Comparison of ENCODE assay signal across 8 cellular contexts in genomic region chr6:161274488-161274858, GRCh38. TPM values are rescaled to one million over a fixed set of nuclear protein-coding genes. Genes with fewer than 3 reads are reported as not detected.
DNase-seq lines count a peak whose midpoint lies in the region; ATAC-seq, FAIRE-seq and TF ChIP-seq lines count a peak whose summit lies in the region.

No MANE protein-coding gene starts in this region.

- H3K79me2 ChIP-seq in PC-3 (ENCODE audit: low read length), result peaks cover 26% of the 10 kb centered on the region

- no peak for ATAC-seq in PC-3
- ATAC-seq in psoas muscle, result peak in 1 of 4 donors; percentile 17
- ATAC-seq in GM21360 (IDR thresholded peaks at IDR 0.05; ENCODE audit: unreplicated experiment), result no peak
- no peak for ATAC-seq in HG03039 (IDR thresholded peaks at IDR 0.05; ENCODE audit: unreplicated experiment)

- H2AFZ ChIP-seq in PC-3 (ENCODE audit: low read length), result peak overlapping the region; percentile 78

- DNase-seq in GM12865 (ENCODE audit: low read depth) (no peak), PC-3 (no peak), esophagus squamous epithelium (lab: John Stamatoyannopoulos, UW) (no peak), psoas muscle (no peak), small intestine (no peak)
- DNase-seq in activated CD4-positive, alpha-beta T cell treated with anti-CD3 and anti-CD28 coated beads, Interleukin-2, amount 50 U/mL, for 48 hours, result no peak

- no peaks in the 10 kb centered on the region for H3F3A ChIP-seq in PC-3 (ENCODE audit: low read length, unreplicated experiment)

- POLR2A ChIA-PET in PC-3 (lab: Charles Lee; ENCODE audit: unreplicated experiment), result interaction anchor here (0.5 to 0.7 kb wide), 7 partner anchors 22 to 1581 kb away, joined by 3 to 6 read pairs (median 4); no protein-coding TSS in a partner anchor

- intact Hi-C loops in PC-3 (cut with micrococcal nuclease), result loop anchor here (5.0 to 10.0 kb wide), 4 partner anchors 47 to 280 kb away; partner anchors contain the start of gene MAP3K4
- intact Hi-C loops in esophagus squamous epithelium (cut with DNase I), result no loop called here
- intact Hi-C loops in psoas muscle (cut with DNase I), result no loop called here

- no peaks in the 10 kb centered on the region for H3K9me2 ChIP-seq in PC-3 (replicated peaks; ENCODE audit: low read length)

- TF ChIP-seq POLR2A in esophagus squamous epithelium (IDR thresholded peaks at IDR 0.05), result no peak

- H3K4me1 ChIP-seq in PC-3 (ENCODE audit: insufficient read depth, low read length) (peaks cover 29% of the 10 kb centered on the region), esophagus squamous epithelium (peaks cover 0 to 27% (median 10%) of the 10 kb centered on the region in 3 donors), psoas muscle (no peaks in the 10 kb centered on the region), small intestine (ENCODE audit: control insufficient read depth in 2 of 2, insufficient read depth in 1 of 2, low read depth in 1 of 2, low read length in 1 of 2) (peaks cover 0 to 4% of the 10 kb centered on the region in 2 donors)

- H3K4me3 ChIP-seq in GM12865 (ENCODE audit: low read depth, low read length) (peak overlapping the region; percentile 67), PC-3 (ENCODE audit: low read length) (peak overlapping the region; percentile 85), esophagus squamous epithelium (peak overlapping the region; percentile 52 to 66 (median 65)), psoas muscle (peak overlapping the region; percentile 62), small intestine (ENCODE audit: low read depth in 1 of 2, low read length in 2 of 2) (no peak overlapping the region)

- no peaks in the 10 kb centered on the region for H3K36me3 ChIP-seq in PC-3 (ENCODE audit: low read depth, low read length)
- no peaks in the 10 kb centered on the region for H3K36me3 ChIP-seq in esophagus squamous epithelium
- H3K36me3 ChIP-seq in psoas muscle (ENCODE audit: insufficient read depth in 1 of 2, low read depth in 1 of 2), result no peaks in the 10 kb centered on the region
- no peaks in the 10 kb centered on the region for H3K36me3 ChIP-seq in small intestine (ENCODE audit: control insufficient read depth in 2 of 2, insufficient read depth in 2 of 2, low read length in 2 of 2)

- 3 to 13% methylated on average over 7 to 8 of the region's 8 CpGs for WGBS in esophagus squamous epithelium, 2 donors
- WGBS in psoas muscle, 3 donors, result 2 to 7% (median 5%) methylated on average over 8 of the region's 8 CpGs
- 12 to 17% (median 17%) methylated on average over 8 of the region's 8 CpGs for WGBS in small intestine, 3 donors

- TF ChIP-seq CTCF in GM12865 (IDR thresholded peaks at IDR 0.05; ENCODE audit: insufficient read depth, low read depth, low read length, missing control alignments), result no peak
- no peak for TF ChIP-seq CTCF in PC-3 (conservative IDR thresholded peaks at IDR 0.05; ENCODE audit: low read depth, low read length)
- TF ChIP-seq CTCF in esophagus squamous epithelium (IDR thresholded peaks at IDR 0.05), result no peak
- TF ChIP-seq CTCF in psoas muscle (IDR thresholded peaks at IDR 0.05), result no peak

- CTCF ChIA-PET in PC-3 (lab: Charles Lee), result interaction anchor here (0.9 kb wide), 1 partner anchor 97 kb away, joined by 4 read pairs; no protein-coding TSS in a partner anchor

- H3K27ac ChIP-seq in PC-3 (ENCODE audit: low read length) (peak overlapping the region; percentile 66), esophagus squamous epithelium (peak overlapping the region; percentile 63 to 85 (median 80)), psoas muscle (peak overlapping the region; percentile 44), small intestine (ENCODE audit: low read depth in 1 of 2, low read length in 1 of 2) (peak overlapping the region in 1 of 2 donors; percentile 75)

- no TSS peak for BruUV-seq in PC-3 (replicated peaks; lab: Mats Ljungman, UMichigan)

- H3K27me3 ChIP-seq in PC-3 (ENCODE audit: low read length) (no peaks in the 10 kb centered on the region), esophagus squamous epithelium (no peaks in the 10 kb centered on the region), psoas muscle (ENCODE audit: insufficient read depth in 3 of 3, low read length in 2 of 3) (peaks cover 0 to 16% (median 0%) of the 10 kb centered on the region in 3 donors), small intestine (ENCODE audit: control insufficient read depth in 2 of 2, insufficient read depth in 2 of 2, low read length in 2 of 2) (no peaks in the 10 kb centered on the region)

- no peak for FAIRE-seq in small intestine (lab: Jason Lieb, UNC)

- peak overlapping the region; percentile 69 for H3K9ac ChIP-seq in PC-3 (ENCODE audit: low read length)

- no peaks in the 10 kb centered on the region for H3K9me3 ChIP-seq in PC-3 (ENCODE audit: low read length)
- no peaks in the 10 kb centered on the region for H3K9me3 ChIP-seq in esophagus squamous epithelium
- no peaks in the 10 kb centered on the region for H3K9me3 ChIP-seq in psoas muscle
- no peaks in the 10 kb centered on the region for H3K9me3 ChIP-seq in small intestine (ENCODE audit: control insufficient read depth, low read depth)

- peaks cover 9% of the 10 kb centered on the region; the same call in 1 of the 2 replicates for H4K20me1 ChIP-seq in PC-3 (ENCODE audit: low read length)

- H3K4me2 ChIP-seq in PC-3 (ENCODE audit: low read length), result peak overlapping the region; percentile 79

RNA-seq across cellular contexts. Expression of gene AGPAT4, which starts 0.6 kb away (rescaled TPM):
- 3.8 and 3.9 TPM in 2 replicates for total RNA-seq in PC-3 (2014; rRNA removed)
- total RNA-seq in esophagus squamous epithelium, result 10 to 100 TPM in 1 of 4 donors, 1 to 10 TPM in 3; 1.0 to 17.4 (median 6.4) TPM
- 1 to 10 TPM in 1 of 4 donors, under 1 TPM in 3; 0.34 to 1.7 (median 0.83) TPM for total RNA-seq in psoas muscle
- polyA plus RNA-seq in psoas muscle, result under 1 TPM; 0.18 to 0.59 (median 0.42) TPM
- 1 to 10 TPM in 1 of 3 donors, not detected in 2; 1.6 TPM for polyA plus RNA-seq in small intestine

Comparison
In these comparisons a context has a peak if more than half of its experiments do, and no peak if none do; other contexts are left out.
1. H3K4me3 ChIP-seq: peak in GM12865 (single experiment), PC-3 (single experiment), esophagus squamous epithelium (4 of 4) and psoas muscle (single experiment); none in small intestine (0 of 2).